In the genomic region with DNA sequence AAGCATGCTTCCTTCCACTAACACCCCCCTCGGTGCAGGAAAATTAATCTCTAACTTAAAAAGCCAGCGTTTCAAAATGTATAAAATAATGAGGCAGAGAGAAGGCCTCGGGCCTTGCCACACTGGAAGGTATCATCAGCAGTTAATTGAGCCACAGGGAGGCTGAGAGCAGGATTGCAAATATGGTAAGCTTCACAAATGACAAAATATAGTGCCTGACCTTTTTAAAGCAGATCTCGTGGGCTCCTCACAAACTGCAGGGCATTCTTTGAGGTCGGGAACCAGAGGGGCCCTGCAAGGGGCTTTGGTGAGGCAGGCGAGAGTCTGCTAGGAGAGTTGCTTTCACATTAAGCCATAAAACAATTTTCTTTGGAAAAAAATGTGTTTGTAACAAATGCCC, we compare ENCODE assay signal across 35 cellular contexts.
DNase-seq lines count a peak whose midpoint lies in the region; ATAC-seq and TF ChIP-seq lines count a peak whose summit lies in the region.
"Had no signal": no experiment of that assay in that cellular context is flagged by ENCODE, and none has a peak within 500 bp of the region (broad histone marks: within the 10 kb centered on the region; RNA-seq: fewer than 3 reads in every experiment).

No MANE protein-coding gene starts in this region.

- no peak overlapping the region for H2BK5ac ChIP-seq in mesendoderm (ENCODE audit: low read length)

- H3K56ac ChIP-seq in mesendoderm (ENCODE audit: low read length): no peak overlapping the region

- CTCF ChIA-PET in activated CD8-positive, alpha-beta T cell treated with anti-CD3 and anti-CD28 coated beads for 36 hours (lab: Charles Lee): interaction anchor here (1.7 to 3.6 kb wide), 2 partner anchors 14 to 24 kb away, joined by 4 to 12 read pairs; no protein-coding TSS in a partner anchor
- CTCF ChIA-PET in activated CD8-positive, alpha-beta T cell treated with anti-CD3 and anti-CD28 coated beads, Interleukin-2, amount 10 ng/mL, durations not matched to agents 7 days and 5 days (lab: Charles Lee): no interaction called here
- CTCF ChIA-PET in WTC11 (lab: Charles Lee): interaction anchor here (0.5 to 1.8 kb wide), 5 partner anchors 24 to 424 kb away, joined by 4 to 7 read pairs (median 4); no protein-coding TSS in a partner anchor

- H3K27ac Mint-ChIP-seq in activated CD8-positive, alpha-beta T cell treated with anti-CD3 and anti-CD28 coated beads for 36 hours: no peak overlapping the region
- H3K27ac Mint-ChIP-seq in activated CD8-positive, alpha-beta T cell treated with anti-CD3 and anti-CD28 coated beads, Interleukin-2, amount 10 ng/mL, durations not matched to agents 7 days and 5 days: no peak overlapping the region
- H3K27ac Mint-ChIP-seq in WTC11: no peak overlapping the region
- H3K27ac Mint-ChIP-seq: activated CD4-positive, alpha-beta memory T cell treated with anti-CD3 and anti-CD28 coated beads for 36 hours; activated T-helper 2 cell treated with anti-CD3 and anti-CD28 coated beads, Interferon-gamma antibody, Interleukin-2, Interleukin-4, amounts not matched to agents 10 μg/mL and 5 μg/mL and 100 μg/mL, durations not matched to agents 14 hours and 24 hours and 36 hours; effector memory CD8-positive, alpha-beta T cell; naive thymus-derived CD4-positive, alpha-beta T cell had no signal

- H2AFZ ChIP-seq in smooth muscle cell (ENCODE audit: low read depth): peak overlapping the region; percentile 70

- H3K4me3 ChIP-seq in mesendoderm (ENCODE audit: low read length): no peak overlapping the region
- no peak overlapping the region for H3K4me3 ChIP-seq in smooth muscle cell
- H3K4me3 ChIP-seq in adrenal gland: no peak overlapping the region
- H3K4me3 ChIP-seq in effector memory CD4-positive, alpha-beta T cell (ENCODE audit: insufficient read depth, low read depth, low read length, poor library complexity, severe bottlenecking): no peak overlapping the region
- H3K4me3 ChIP-seq: colonic mucosa, K562, left ventricle myocardium inferior, pancreas, skin epidermis had no signal

- no peak overlapping the region for H3K23ac ChIP-seq in mesendoderm (ENCODE audit: low read length)

- H3K36me3 Mint-ChIP-seq in activated CD8-positive, alpha-beta T cell treated with anti-CD3 and anti-CD28 coated beads for 36 hours (ENCODE audit: low read depth): no peaks in the 10 kb centered on the region
- H3K36me3 Mint-ChIP-seq in activated CD8-positive, alpha-beta T cell treated with anti-CD3 and anti-CD28 coated beads, Interleukin-2, amount 10 ng/mL, durations not matched to agents 7 days and 5 days (ENCODE audit: low read depth): no peaks in the 10 kb centered on the region
- no peaks in the 10 kb centered on the region for H3K36me3 Mint-ChIP-seq in WTC11
- H3K36me3 Mint-ChIP-seq: activated CD4-positive, alpha-beta memory T cell treated with anti-CD3 and anti-CD28 coated beads for 36 hours; naive thymus-derived CD4-positive, alpha-beta T cell had no signal

- no peak overlapping the region for H3K4ac ChIP-seq in mesendoderm (ENCODE audit: low read depth, low read length)

- no peak overlapping the region for H3K4me2 ChIP-seq in mesendoderm (ENCODE audit: low read length)
- H3K4me2 ChIP-seq in smooth muscle cell: peak overlapping the region; percentile 57

- no peak overlapping the region for H2AK5ac ChIP-seq in mesendoderm (ENCODE audit: low read length)

- H3F3A ChIP-seq in smooth muscle cell (ENCODE audit: low read depth): peaks cover 7% of the 10 kb centered on the region

- H3K27me3 ChIP-seq in mesendoderm (ENCODE audit: insufficient read depth, low read length, poor library complexity) (no peaks in the 10 kb centered on the region), smooth muscle cell (ENCODE audit: low read depth) (peaks cover 4% of the 10 kb centered on the region), adrenal gland (no peaks in the 10 kb centered on the region)
- H3K27me3 ChIP-seq in effector memory CD4-positive, alpha-beta T cell (replicated peaks; ENCODE audit: control insufficient read depth, insufficient read depth, low read length, poor library complexity, severe bottlenecking): peaks cover 2% of the 10 kb centered on the region
- H3K27me3 ChIP-seq: colonic mucosa, pancreas had no signal

- no peak for ATAC-seq in activated CD8-positive, alpha-beta T cell treated with anti-CD3 and anti-CD28 coated beads for 36 hours
- ATAC-seq in activated CD8-positive, alpha-beta T cell treated with anti-CD3 and anti-CD28 coated beads, Interleukin-2, amount 10 ng/mL, durations not matched to agents 7 days and 5 days: no peak
- 0 out of 2 replicates have a peak, but pooled peaks have one; percentile 39 for ATAC-seq in WTC11
- ATAC-seq: effector memory CD8-positive, alpha-beta T cell; K562; naive thymus-derived CD4-positive, alpha-beta T cell; Panc1; pancreas had no signal

- H3K9ac ChIP-seq in mesendoderm (ENCODE audit: low read length) (no peak overlapping the region), smooth muscle cell (ENCODE audit: low read depth) (no peak overlapping the region)

- peaks cover 9% of the 10 kb centered on the region for H3K4me1 Mint-ChIP-seq in activated CD8-positive, alpha-beta T cell treated with anti-CD3 and anti-CD28 coated beads for 36 hours (ENCODE audit: low read depth)
- no peaks in the 10 kb centered on the region for H3K4me1 Mint-ChIP-seq in activated CD8-positive, alpha-beta T cell treated with anti-CD3 and anti-CD28 coated beads, Interleukin-2, amount 10 ng/mL, durations not matched to agents 7 days and 5 days (ENCODE audit: low read depth)
- H3K4me1 Mint-ChIP-seq in WTC11: peaks cover 57% of the 10 kb centered on the region
- H3K4me1 Mint-ChIP-seq: naive thymus-derived CD4-positive, alpha-beta T cell had no signal

- peak; percentile 16 for DNase-seq in activated CD8-positive, alpha-beta T cell treated with anti-CD3 and anti-CD28 coated beads for 36 hours
- DNase-seq in activated CD8-positive, alpha-beta T cell treated with anti-CD3 and anti-CD28 coated beads, Interleukin-2, amount 10 ng/mL, durations not matched to agents 7 days and 5 days: no peak
- DNase-seq in WTC11 (ENCODE audit: low spot score): no peak
- DNase-seq in mesendoderm: no peak
- no peak for DNase-seq in smooth muscle cell (lab: John Stamatoyannopoulos, UW; ENCODE audit: unreplicated experiment)
- DNase-seq in NCI-H128 (lab: John Stamatoyannopoulos, UW; ENCODE audit: unreplicated experiment): no peak
- no peak for DNase-seq in adrenal gland
- DNase-seq in effector memory CD4-positive, alpha-beta T cell: no peak
- DNase-seq: activated CD4-positive, alpha-beta memory T cell treated with anti-CD3 and anti-CD28 coated beads for 36 hours; activated CD4-positive, alpha-beta T cell treated with anti-CD3 and anti-CD28 coated beads for 1 hour; activated naive CD4-positive, alpha-beta T cell treated with anti-CD3 and anti-CD28 coated beads, Interleukin-2, amount 50 U/mL, for 16 hours; amygdala; Caco-2; colonic mucosa; DMS79; effector memory CD8-positive, alpha-beta T cell; erythroblast; GF-D8; GOT3; left ventricle myocardium inferior; midbrain; MM.1S; naive thymus-derived CD4-positive, alpha-beta T cell; NCI-H1105 treated with DMSO at 0.1 percent for 48 hours; NCI-H1930; NCI-H526 treated with DMSO at 0.1 percent for 48 hours; pancreas; Right ventricle myocardium superior; stimulated activated naive CD4-positive, alpha-beta T cell had no signal

- no CpG with 5 or more reads among the region's 6 CpGs for WGBS in mesendoderm (ENCODE audit: extremely low coverage, insufficient coverage, low lambda C conversion rate)
- WGBS in smooth muscle cell (ENCODE audit: low lambda C conversion rate): 20% methylated on average over 6 of the region's 6 CpGs
- WGBS in adrenal gland, 4 donors: 50 to 54% (median 53%) methylated on average over 6 of the region's 6 CpGs

- H2BK120ac ChIP-seq in mesendoderm (ENCODE audit: low read depth, low read length): no peak overlapping the region

- H3K27ac ChIP-seq in mesendoderm (ENCODE audit: low read depth, low read length): no peak overlapping the region
- H3K27ac ChIP-seq in smooth muscle cell (ENCODE audit: low read depth): peak overlapping the region; percentile 24
- no peak overlapping the region for H3K27ac ChIP-seq in adrenal gland
- no peak overlapping the region for H3K27ac ChIP-seq in effector memory CD4-positive, alpha-beta T cell (ENCODE audit: insufficient read depth, low read length, poor library complexity, severe bottlenecking)
- H3K27ac ChIP-seq: 22Rv1, C4-2B, colonic mucosa, left ventricle myocardium inferior, pancreas, skin epidermis had no signal

- no peak overlapping the region for H4K5ac ChIP-seq in mesendoderm (ENCODE audit: low read length)

- H3K79me2 ChIP-seq in mesendoderm (ENCODE audit: control insufficient read depth, insufficient read depth, low read length): no peaks in the 10 kb centered on the region
- H3K79me2 ChIP-seq in smooth muscle cell (ENCODE audit: low read depth): no peaks in the 10 kb centered on the region

- no peak overlapping the region for H2BK15ac ChIP-seq in mesendoderm (replicated peaks; ENCODE audit: low read depth)

- H3K4me3 Mint-ChIP-seq in activated CD8-positive, alpha-beta T cell treated with anti-CD3 and anti-CD28 coated beads for 36 hours: no peak overlapping the region
- no peak overlapping the region for H3K4me3 Mint-ChIP-seq in activated CD8-positive, alpha-beta T cell treated with anti-CD3 and anti-CD28 coated beads, Interleukin-2, amount 10 ng/mL, durations not matched to agents 7 days and 5 days
- H3K4me3 Mint-ChIP-seq in WTC11: no peak overlapping the region
- H3K4me3 Mint-ChIP-seq: activated CD4-positive, alpha-beta memory T cell treated with anti-CD3 and anti-CD28 coated beads for 36 hours; effector memory CD8-positive, alpha-beta T cell; naive thymus-derived CD4-positive, alpha-beta T cell had no signal

- no peak for TF ChIP-seq POLR2A in adrenal gland (IDR thresholded peaks at IDR 0.05)

- H3K4me1 ChIP-seq in mesendoderm (ENCODE audit: control insufficient read depth, low read depth, low read length) (no peaks in the 10 kb centered on the region), smooth muscle cell (ENCODE audit: low read depth) (peaks cover 23% of the 10 kb centered on the region), adrenal gland (replicated peaks in 1 of 2) (no peaks in the 10 kb centered on the region)
- no peaks in the 10 kb centered on the region for H3K4me1 ChIP-seq in effector memory CD4-positive, alpha-beta T cell (ENCODE audit: control insufficient read depth, insufficient read depth, low read length, poor library complexity, severe bottlenecking)
- H3K4me1 ChIP-seq: Caco-2, colonic mucosa, pancreas had no signal

- intact Hi-C loops in activated CD8-positive, alpha-beta T cell treated with anti-CD3 and anti-CD28 coated beads for 36 hours (cut with micrococcal nuclease): no loop called here
- intact Hi-C loops in adrenal gland (cut with DNase I): no loop called here

- POLR2A ChIA-PET in activated CD8-positive, alpha-beta T cell treated with anti-CD3 and anti-CD28 coated beads for 36 hours (lab: Charles Lee): no interaction called here
- POLR2A ChIA-PET in activated CD8-positive, alpha-beta T cell treated with anti-CD3 and anti-CD28 coated beads, Interleukin-2, amount 10 ng/mL, durations not matched to agents 7 days and 5 days (lab: Charles Lee): no interaction called here
- POLR2A ChIA-PET in WTC11 (lab: Charles Lee): no interaction called here

- H3K18ac ChIP-seq in mesendoderm (ENCODE audit: low read length): no peak overlapping the region

- no peaks in the 10 kb centered on the region for H3K79me1 ChIP-seq in mesendoderm (ENCODE audit: low read length)

- no peaks in the 10 kb centered on the region for H3K9me3 ChIP-seq in smooth muscle cell (replicated peaks; ENCODE audit: low read depth)
- no peaks in the 10 kb centered on the region for H3K9me3 ChIP-seq in adrenal gland (replicated peaks in 1 of 3)
- H3K9me3 ChIP-seq in effector memory CD4-positive, alpha-beta T cell (ENCODE audit: control insufficient read depth, low read length): no peaks in the 10 kb centered on the region
- H3K9me3 ChIP-seq: Caco-2, colonic mucosa, left ventricle myocardium inferior, pancreas had no signal

- H3K27me3 Mint-ChIP-seq in activated CD8-positive, alpha-beta T cell treated with anti-CD3 and anti-CD28 coated beads for 36 hours: peaks cover 5% of the 10 kb centered on the region
- H3K27me3 Mint-ChIP-seq in activated CD8-positive, alpha-beta T cell treated with anti-CD3 and anti-CD28 coated beads, Interleukin-2, amount 10 ng/mL, durations not matched to agents 7 days and 5 days (ENCODE audit: low read depth): peaks cover 37% of the 10 kb centered on the region
- no peaks in the 10 kb centered on the region for H3K27me3 Mint-ChIP-seq in WTC11 (ENCODE audit: low read depth)

- no peaks in the 10 kb centered on the region for H3K9me3 Mint-ChIP-seq in activated CD8-positive, alpha-beta T cell treated with anti-CD3 and anti-CD28 coated beads for 36 hours
- no peaks in the 10 kb centered on the region for H3K9me3 Mint-ChIP-seq in activated CD8-positive, alpha-beta T cell treated with anti-CD3 and anti-CD28 coated beads, Interleukin-2, amount 10 ng/mL, durations not matched to agents 7 days and 5 days (ENCODE audit: insufficient read depth)
- no peaks in the 10 kb centered on the region for H3K9me3 Mint-ChIP-seq in WTC11
- H3K9me3 Mint-ChIP-seq: activated CD4-positive, alpha-beta memory T cell treated with anti-CD3 and anti-CD28 coated beads for 36 hours; activated T-helper 2 cell treated with anti-CD3 and anti-CD28 coated beads, Interferon-gamma antibody, Interleukin-2, Interleukin-4, amounts not matched to agents 10 μg/mL and 5 μg/mL and 100 μg/mL, durations not matched to agents 14 hours and 24 hours and 36 hours; effector memory CD8-positive, alpha-beta T cell; naive thymus-derived CD4-positive, alpha-beta T cell had no signal

- H4K8ac ChIP-seq in mesendoderm (ENCODE audit: low read depth, low read length): peak overlapping the region; percentile 86

- H4K20me1 ChIP-seq in smooth muscle cell (ENCODE audit: low read depth): no peaks in the 10 kb centered on the region

- TF ChIP-seq CTCF in activated CD8-positive, alpha-beta T cell treated with anti-CD3 and anti-CD28 coated beads for 36 hours (IDR thresholded peaks at IDR 0.05): no peak
- TF ChIP-seq CTCF in WTC11 (IDR thresholded peaks at IDR 0.05): no peak
- no peak for TF ChIP-seq CTCF in smooth muscle cell (IDR thresholded peaks at IDR 0.05; ENCODE audit: borderline replicate concordance, insufficient read depth, poor library complexity, severe bottlenecking)
- no peak for TF ChIP-seq CTCF in adrenal gland (IDR thresholded peaks at IDR 0.05)

- no peaks in the 10 kb centered on the region for H3K36me3 ChIP-seq in mesendoderm (ENCODE audit: control insufficient read depth, insufficient read depth, low read length)
- no peaks in the 10 kb centered on the region for H3K36me3 ChIP-seq in smooth muscle cell (ENCODE audit: low read depth)
- H3K36me3 ChIP-seq in adrenal gland (replicated peaks in 1 of 2): no peaks in the 10 kb centered on the region
- H3K36me3 ChIP-seq in effector memory CD4-positive, alpha-beta T cell (ENCODE audit: control insufficient read depth, insufficient read depth, low read length): no peaks in the 10 kb centered on the region
- H3K36me3 ChIP-seq: colonic mucosa, left ventricle myocardium inferior, pancreas had no signal
